ENCODE assay signal across 8 cellular contexts in genomic region chr6:39792501-39793450, GRCh38. TPM values are rescaled to one million over a fixed set of nuclear protein-coding genes. Genes with fewer than 3 reads are reported as not detected.
A peak's percentile ranks its signal among the peaks of the same experiment; 100 is the strongest.
DNase-seq lines count a peak whose midpoint lies in the region; ATAC-seq and TF ChIP-seq lines count a peak whose summit lies in the region.

No MANE protein-coding gene starts in this region.

- H3K27ac ChIP-seq in WERI-Rb-1 = 0 out of 2 replicates have a peak overlapping the region, but pooled peaks have one; percentile 16
- H3K27ac ChIP-seq in parathyroid adenoma = peak overlapping the region; percentile 21

- H3K4me3 ChIP-seq in BJ (ENCODE audit: low read depth, low read length) = peak overlapping the region; percentile 70
- peak overlapping the region; percentile 39 for H3K4me3 ChIP-seq in WERI-Rb-1 (ENCODE audit: low read depth, low read length)
- peak overlapping the region; percentile 57 for H3K4me3 ChIP-seq in parathyroid adenoma (ENCODE audit: low read depth, low read length)

- peak overlapping the region; percentile 75 for H3K4me2 ChIP-seq in parathyroid adenoma (ENCODE audit: low read length)

- intact Hi-C loops in left cardiac atrium (cut with DNase I) = no loop called here

- CTCF ChIA-PET in BJ (lab: Yijun Ruan, JAX) = interaction anchor here (0.9 to 2.1 kb wide), 7 partner anchors 12 to 515 kb away, joined by 3 to 6 read pairs (median 3); no protein-coding TSS in a partner anchor

- H2AFZ ChIP-seq in parathyroid adenoma = peak overlapping the region; percentile 90

- peak overlapping the region; percentile 3 for H3K9ac ChIP-seq in parathyroid adenoma

- DNase-seq in BJ (ENCODE audit: low read depth) (no peak), WERI-Rb-1 (no peak), left cardiac atrium (no peak)

- peak; percentile 9 to 17 for ATAC-seq in left cardiac atrium
- ATAC-seq in GM18909 (IDR thresholded peaks at IDR 0.05; ENCODE audit: poor library complexity, unreplicated experiment) = no peak
- ATAC-seq in GM18858 (IDR thresholded peaks at IDR 0.05; ENCODE audit: unreplicated experiment) = no peak
- no peak for ATAC-seq in HG03108 (IDR thresholded peaks at IDR 0.05; ENCODE audit: unreplicated experiment)
- ATAC-seq in GM18867 (IDR thresholded peaks at IDR 0.05; ENCODE audit: unreplicated experiment) = no peak

- H3K36me3 ChIP-seq in BJ (ENCODE audit: control insufficient read depth, insufficient read depth, low read length) (no peaks in the 10 kb centered on the region; the same call in 1 of the 2 replicates), WERI-Rb-1 (no peaks in the 10 kb centered on the region), parathyroid adenoma (ENCODE audit: control insufficient read depth, insufficient read depth, low read length) (no peaks in the 10 kb centered on the region)

- H3K4me1 ChIP-seq in parathyroid adenoma = no peaks in the 10 kb centered on the region

- H3K27me3 ChIP-seq in BJ (ENCODE audit: control insufficient read depth, insufficient read depth, low read length) (no peaks in the 10 kb centered on the region), WERI-Rb-1 (ENCODE audit: insufficient read depth, low read depth, severe bottlenecking) (no peaks in the 10 kb centered on the region), parathyroid adenoma (ENCODE audit: control insufficient read depth, insufficient read depth, low read length) (no peaks in the 10 kb centered on the region)

- H3K79me2 ChIP-seq in parathyroid adenoma = no peaks in the 10 kb centered on the region

- no peaks in the 10 kb centered on the region for H3K9me3 ChIP-seq in WERI-Rb-1 (ENCODE audit: severe bottlenecking)
- no peaks in the 10 kb centered on the region for H3K9me3 ChIP-seq in parathyroid adenoma (ENCODE audit: control insufficient read depth, low read length)

- TF ChIP-seq CTCF in BJ (IDR thresholded peaks at IDR 0.05; ENCODE audit: insufficient read depth, low read depth, low read length) = 0 out of 2 replicates have a peak, but pooled peaks have one; percentile 5
- TF ChIP-seq CTCF in WERI-Rb-1 (IDR thresholded peaks at IDR 0.05; ENCODE audit: low read depth, low read length) = no peak
- TF ChIP-seq CTCF in parathyroid adenoma (IDR thresholded peaks at IDR 0.05) = no peak

- POLR2A ChIA-PET in BJ (lab: Charles Lee) = interaction anchor here (0.6 to 0.7 kb wide), 5 partner anchors 13 to 408 kb away, joined by 3 to 21 read pairs (median 5); no protein-coding TSS in a partner anchor

RNA-seq across cellular contexts. Expression of gene DAAM2, which starts 0.6 kb away (rescaled TPM):
- polyA plus RNA-seq in BJ (2011; rRNA removed) = 39.7 and 60.6 TPM in 2 replicates
- 41.7 and 42.6 TPM in 2 replicates for polyA minus RNA-seq in BJ (2011; rRNA and poly(A)+ RNA removed)
- total RNA-seq in left cardiac atrium = 10 to 100 TPM; 14.7 to 15.8 TPM

Comparison
In these comparisons a context has a peak if more than half of its experiments do, and no peak if none do; other contexts are left out.
1. ATAC-seq: peak in left cardiac atrium (2 of 2); none in GM18909 (single experiment), GM18858 (single experiment), HG03108 (single experiment) and GM18867 (single experiment).
2. Peak in every context shown above with its lines, with median percentiles within 50 percentile points of each other: H3K4me3 ChIP-seq.